Comparison of ENCODE assay signal across 1 cellular context in the genomic region with DNA sequence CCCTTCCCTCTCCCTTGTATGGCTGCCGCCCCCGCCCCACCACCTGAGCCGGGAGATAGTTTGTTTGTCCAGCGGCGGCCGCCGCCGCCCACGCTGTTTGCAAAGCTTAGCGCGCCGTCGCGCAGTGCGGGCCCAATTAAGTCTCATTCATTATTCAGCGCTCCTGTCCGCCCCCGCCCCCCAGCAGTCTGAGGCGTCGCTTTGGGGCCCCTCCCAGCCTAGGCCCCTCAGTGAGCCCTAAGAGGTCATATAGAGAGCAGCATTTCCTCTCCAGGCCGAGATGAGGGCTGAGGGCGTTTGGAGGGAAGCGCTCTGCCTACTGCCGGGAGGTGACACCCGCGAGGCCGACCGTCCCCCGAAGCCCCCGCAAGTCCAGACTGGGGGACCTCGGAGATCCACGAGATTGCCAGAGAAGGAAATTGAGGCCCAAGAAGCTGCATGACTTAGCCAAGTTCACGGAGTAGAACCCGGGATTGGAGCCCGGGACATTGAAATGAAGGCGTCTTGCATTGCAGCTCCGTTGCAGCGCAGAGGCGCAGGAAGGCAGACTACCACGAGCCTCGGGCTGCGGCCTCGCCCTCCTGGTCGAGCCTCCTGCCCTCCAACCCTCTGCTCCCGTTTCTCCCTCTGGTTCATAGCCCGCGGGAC.
TF ChIP-seq lines count a peak whose summit lies in the region.

DNAJC22 (plus strand) TSS at position 230 of the 648 bp plus-strand sequence. CDS start 1,985 bp downstream, outside the sequence.

TF ChIP-seq in K562, 482 proteins besides CTCF, POLR2A, EP300 and RAD21 (continued from another document):
- TF ChIP-seq E2F6 (IDR thresholded peaks at IDR 0.05; ENCODE audit: borderline replicate concordance in 1 of 2, extremely low read depth in 1 of 2, insufficient read depth in 1 of 2, insufficient read length in 1 of 2, low read depth in 1 of 2, low read length in 1 of 2, poor library complexity in 1 of 2, severe bottlenecking in 1 of 2) (peak; percentile 68 to 81), PHF20 (IDR thresholded peaks at IDR 0.05; ENCODE audit: partially characterized antibody) (peak; percentile 0), LCOR (CRISPR knock-in tag; IDR thresholded peaks at IDR 0.05) (0 out of 2 replicates have a peak, but pooled peaks have one; percentile 20), POLR3A (IDR thresholded peaks at IDR 0.05; ENCODE audit: borderline replicate concordance, extremely low read depth, insufficient read depth, insufficient read length) (no peak), ZNF121 (CRISPR knock-in tag; conservative IDR thresholded peaks at IDR 0.05) (peak; percentile 41; the same call in 1 of the 2 replicates), PRDM10 (IDR thresholded peaks at IDR 0.05; ENCODE audit: partially characterized antibody) (no peak), POLR2G (IDR thresholded peaks at IDR 0.05; ENCODE audit: low read depth, low read length) (peak; percentile 41; the same call in 1 of the 2 replicates)
- TF ChIP-seq, protein P1, sequence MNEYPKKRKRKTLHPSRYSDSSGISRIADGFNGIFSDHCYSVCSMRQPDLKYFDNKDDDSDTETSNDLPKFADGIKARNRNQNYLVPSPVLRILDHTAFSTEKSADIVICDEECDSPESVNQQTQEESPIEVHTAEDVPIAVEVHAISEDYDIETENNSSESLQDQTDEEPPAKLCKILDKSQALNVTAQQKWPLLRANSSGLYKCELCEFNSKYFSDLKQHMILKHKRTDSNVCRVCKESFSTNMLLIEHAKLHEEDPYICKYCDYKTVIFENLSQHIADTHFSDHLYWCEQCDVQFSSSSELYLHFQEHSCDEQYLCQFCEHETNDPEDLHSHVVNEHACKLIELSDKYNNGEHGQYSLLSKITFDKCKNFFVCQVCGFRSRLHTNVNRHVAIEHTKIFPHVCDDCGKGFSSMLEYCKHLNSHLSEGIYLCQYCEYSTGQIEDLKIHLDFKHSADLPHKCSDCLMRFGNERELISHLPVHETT (CRISPR knock-in tag; conservative IDR thresholded peaks at IDR 0.05 in 1 of 2, IDR thresholded peaks at IDR 0.05 in 1 of 2), result no peak
TF ChIP-seq in K562: peak in this region for 20.
